Comparison of ENCODE assay signal across 14 cellular contexts in genomic region chr11:11965656-11966353, GRCh38.
"Had no signal": no experiment of that assay in that cellular context is flagged by ENCODE, and none has a peak within 500 bp of the region (broad histone marks: within the 10 kb centered on the region; RNA-seq: fewer than 3 reads in every experiment).

No MANE protein-coding gene starts in this region.

- H3K4me3 Mint-ChIP-seq: T-helper 1 cell treated with Interleukin-12 subunit alpha and Interleukin-12 subunit beta and Interleukin-4 antibody, amounts not matched to agents 30 μg/mL and 1 μg/mL, for 36 hours had no signal

- H3K4me3 ChIP-seq: breast epithelium, lower lobe of right lung, right lobe of liver, suprapubic skin, upper lobe of left lung had no signal

- H3K27ac Mint-ChIP-seq: T-helper 1 cell treated with Interleukin-12 subunit alpha and Interleukin-12 subunit beta and Interleukin-4 antibody, amounts not matched to agents 30 μg/mL and 1 μg/mL, for 36 hours had no signal

- FAIRE-seq: colon, frontal cortex had no signal

- H3K36me3 ChIP-seq: breast epithelium, lower lobe of right lung, neutrophil, right lobe of liver had no signal

- DNase-seq: activated CD4-positive, CD25-positive, alpha-beta regulatory T cell; activated naive CD4-positive, alpha-beta T cell; effector CD4-positive, alpha-beta T cell; lower lobe of right lung; midbrain; right lobe of liver; stimulated activated naive CD8-positive, alpha-beta T cell treated with anti-CD3 and anti-CD28 coated beads, Interleukin-15, Interleukin-2, amounts not matched to agents 100 U/mL and 50 U/mL, for 24 hours had no signal

- H3K27ac ChIP-seq: breast epithelium, lower lobe of right lung, neutrophil, right lobe of liver, suprapubic skin, upper lobe of left lung had no signal

- H3K9me3 Mint-ChIP-seq: T-helper 1 cell treated with Interleukin-12 subunit alpha and Interleukin-12 subunit beta and Interleukin-4 antibody, amounts not matched to agents 30 μg/mL and 1 μg/mL, for 36 hours had no signal

- ATAC-seq: right lobe of liver; stimulated activated naive CD8-positive, alpha-beta T cell treated with anti-CD3 and anti-CD28 coated beads, Interleukin-15, Interleukin-2, amounts not matched to agents 100 U/mL and 50 U/mL, for 24 hours had no signal

- H3K9me3 ChIP-seq: breast epithelium, lower lobe of right lung, neutrophil, right lobe of liver, suprapubic skin, upper lobe of left lung had no signal

- H3K27me3 ChIP-seq: breast epithelium, right lobe of liver, suprapubic skin, upper lobe of left lung had no signal
